8 cellular contexts compared by ENCODE assay signal in genomic region chr19:36573020-36573947, GRCh38. TPM values are rescaled to one million over a fixed set of nuclear protein-coding genes. Genes with fewer than 3 reads are reported as not detected.
DNase-seq lines count a peak whose midpoint lies in the region; ATAC-seq and TF ChIP-seq lines count a peak whose summit lies in the region.

ZNF529 (minus strand) TSS chr19:36573292; CDS start chr19:36572346, 946 bp downstream.

- peaks cover 0 to 46% of the 10 kb centered on the region in 2 donors for H3K9me3 ChIP-seq in left lung

- ATAC-seq in GM19328 (IDR thresholded peaks at IDR 0.05; ENCODE audit: unreplicated experiment) (peak; percentile 91), HG03520 (IDR thresholded peaks at IDR 0.05; ENCODE audit: unreplicated experiment) (peak; percentile 73), left lung (peak; percentile 99)

- peaks cover 4 to 18% of the 10 kb centered on the region in 2 donors for H3K4me1 ChIP-seq in left lung

- H3K36me3 ChIP-seq in left lung, result peaks cover 0 to 54% of the 10 kb centered on the region in 2 donors

- peak within 1 kb of the TSS; percentile 87 for H3K4me3 ChIP-seq in left lung

- DNase-seq in C1 segment of cervical spinal cord (lab: John Stamatoyannopoulos, UW) (peak; percentile 43 to 89 (median 82)), NCI-H69 (lab: John Stamatoyannopoulos, UW) (peak; percentile 96), dermis blood vessel endothelial cell (peak; percentile 94), left lung (peak; percentile 91 to 93)
- DNase-seq in activated CD4-positive, alpha-beta T cell treated with anti-CD3 and anti-CD28 coated beads, Interleukin-2, amount 50 U/mL, for 1 hour, result peak; percentile 79
- DNase-seq in stimulated activated CD4-positive, alpha-beta T cell treated with anti-CD3 and anti-CD28 coated beads, Interleukin-2, amount 100 ng/mL, for 48 hours, result peak; percentile 71 to 77

- intact Hi-C loops in left lung (cut with DNase I), result no loop called here

- no peaks in the 10 kb centered on the region for H3K27me3 ChIP-seq in left lung

- peak within 1 kb of the TSS; percentile 78 to 84 for H3K27ac ChIP-seq in left lung

- no peak for TF ChIP-seq CTCF in left lung (IDR thresholded peaks at IDR 0.05)

RNA-seq across cellular contexts. Expression of gene ZNF529, which starts in this region (rescaled TPM):
- total RNA-seq in dermis blood vessel endothelial cell (7.0 and 10.4 TPM in 2 replicates), left lung (10 to 100 TPM in 1 of 2 donors, 1 to 10 TPM in 1; 8.1 to 10.3 TPM)

Comparison
In these comparisons a context has a peak if more than half of its experiments do, and no peak if none do; other contexts are left out.
1. Peak in every context shown above with its lines: DNase-seq, ATAC-seq, H3K4me3 ChIP-seq and H3K27ac ChIP-seq.